20 cellular contexts compared by ENCODE assay signal in genomic region chr19:23882493-23882892, GRCh38. TPM values are rescaled to one million over a fixed set of nuclear protein-coding genes. Genes with fewer than 3 reads are reported as not detected.
A peak's percentile ranks its signal among the peaks of the same experiment; 100 is the strongest.
DNase-seq lines count a peak whose midpoint lies in the region; ATAC-seq and TF ChIP-seq lines count a peak whose summit lies in the region.
"Had no signal": no experiment of that assay in that cellular context is flagged by ENCODE, and none has a peak within 500 bp of the region (broad histone marks: within the 10 kb centered on the region; RNA-seq: fewer than 3 reads in every experiment).

No MANE protein-coding gene starts in this region.

- H3K27ac ChIP-seq in 22Rv1 (peak overlapping the region; percentile 74), GM23248 (no peak overlapping the region)
- H3K27ac ChIP-seq: lower lobe of right lung had no signal

- H3F3A ChIP-seq in GM23248 (ENCODE audit: insufficient read depth) = no peaks in the 10 kb centered on the region

- ATAC-seq in left lobe of liver (peak; percentile 75), HG02981 (IDR thresholded peaks at IDR 0.05; ENCODE audit: unreplicated experiment) (no peak)
- ATAC-seq: lower lobe of right lung; Panc1; right cardiac atrium; stimulated activated memory B cell treated with anti-CD40 and anti-IgM and Interleukin-4, amounts not matched to agents 10 μg/mL and 1 μg/mL and 100 μg/mL, for 72 hours had no signal

- in situ Hi-C loops in GM23248 (cut with MboI) = no loop called here
- in situ Hi-C loops in ACHN (cut with HindIII; ENCODE audit: low pct_ligation_motif_present, low pct_unique_long_range_greater_than_20kb, low sequenced_read_pairs) = no loop called here

- H3K4me2 ChIP-seq in GM23248 (ENCODE audit: unreplicated experiment) = no peak overlapping the region

- no peak overlapping the region for H3K4me3 ChIP-seq in GM23248
- H3K4me3 ChIP-seq: lower lobe of right lung had no signal

- no peaks in the 10 kb centered on the region for H3K4me1 ChIP-seq in GM23248 (ENCODE audit: insufficient read depth)
- H3K4me1 ChIP-seq: lower lobe of right lung had no signal

- no peak for TF ChIP-seq CTCF in 22Rv1 (IDR thresholded peaks at IDR 0.05)

- H4K20me1 ChIP-seq in GM23248 (ENCODE audit: insufficient read depth) = no peaks in the 10 kb centered on the region

- WGBS in GM23248 (ENCODE audit: low coverage in 1 of 2, low lambda C conversion rate in 2 of 2, missing lambda C conversion rate in 2 of 2), 2 experiments = 2% methylated on average over 5 of the region's 5 CpGs

- no peaks in the 10 kb centered on the region for H3K9me3 ChIP-seq in GM23248 (ENCODE audit: low read depth)

- H3K9me2 ChIP-seq in GM23248 (ENCODE audit: insufficient read depth) = no peaks in the 10 kb centered on the region

- H3K36me3 ChIP-seq in GM23248 (ENCODE audit: low read depth) = no peaks in the 10 kb centered on the region
- H3K36me3 ChIP-seq: lower lobe of right lung had no signal

- no peaks in the 10 kb centered on the region for H3K79me2 ChIP-seq in GM23248 (ENCODE audit: insufficient read depth)

- DNase-seq in GM23248 (peak; percentile 7), RPMI8226 (peak; percentile 33), left lobe of liver (ENCODE audit: low spot score) (peak; percentile 67), KG1 (lab: John Stamatoyannopoulos, UW) (no peak), ACHN (no peak), iPS-NIHi11 (ENCODE audit: low spot score) (no peak)
- DNase-seq: activated CD4-positive, alpha-beta T cell treated with anti-CD3 and anti-CD28 coated beads, Interleukin-2, amount 10 ng/mL, durations not matched to agents 7 days and 5 days; activated CD8-positive, alpha-beta memory T cell treated with anti-CD3 and anti-CD28 coated beads, Interleukin-2, amount 50 U/mL, for 48 hours; activated gamma-delta T cell treated with Interleukin-2 at 50 U/mL for 16 hours; amniotic stem cell; CD8-positive, alpha-beta memory T cell; HFFc6; lower lobe of right lung; NCI-H2081 treated with DMSO at 0.1 percent for 48 hours; NCI-H774; right cardiac atrium had no signal

- no peaks in the 10 kb centered on the region for H3K27me3 ChIP-seq in GM23248 (replicated peaks; ENCODE audit: insufficient read depth)

- H3K9ac ChIP-seq in GM23248 = no peak overlapping the region

- no peak overlapping the region for H2AFZ ChIP-seq in GM23248

RNA-seq across cellular contexts. Expression of gene ZNF726, which starts 32.2 kb away (rescaled TPM):
- 0.89 and 4.8 TPM in 2 replicates for total RNA-seq in GM23248 (2014; rRNA removed; shearing (Covaris generic))
- 0.87 and 1.1 TPM in 2 replicates for polyA plus RNA-seq in GM23248 (2016; fragmentation: Nextera tagmentation; extraction: Ambion mirVana)
- 0.63 TPM for total RNA-seq in left lobe of liver

Comparison
In these comparisons a context has a peak if more than half of its experiments do, and no peak if none do; other contexts are left out.
1. DNase-seq: peak in GM23248 (single experiment), RPMI8226 (single experiment) and left lobe of liver (single experiment); none in KG1 (single experiment), ACHN (single experiment) and iPS-NIHi11 (single experiment).